15 cellular contexts compared by ENCODE assay signal in the genomic region with DNA sequence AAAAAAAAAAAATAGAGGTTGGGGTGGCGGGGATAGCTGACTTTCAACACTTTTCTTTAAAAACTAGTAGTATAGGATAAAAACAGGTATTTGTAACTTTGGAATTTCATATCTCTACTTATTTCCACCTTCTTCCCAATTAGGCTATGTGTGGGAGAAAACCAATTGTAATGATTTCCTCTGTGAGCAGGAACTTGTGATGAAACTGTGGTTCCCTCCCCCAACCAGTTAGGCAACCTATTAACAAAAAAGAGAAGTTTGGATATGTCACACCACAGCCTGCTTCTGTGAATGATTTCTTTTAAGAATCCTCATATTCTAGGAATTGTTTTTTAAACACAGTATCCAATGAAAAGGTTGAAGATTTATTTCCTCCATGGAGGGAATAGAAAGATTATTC. TPM values are rescaled to one million over a fixed set of nuclear protein-coding genes. Genes with fewer than 3 reads are reported as not detected.
DNase-seq lines count a peak whose midpoint lies in the region; ATAC-seq, FAIRE-seq and TF ChIP-seq lines count a peak whose summit lies in the region.
"Had no signal": no experiment of that assay in that cellular context is flagged by ENCODE, and none has a peak within 500 bp of the region (broad histone marks: within the 10 kb centered on the region; RNA-seq: fewer than 3 reads in every experiment).

No MANE protein-coding gene starts in this region.

- no peak overlapping the region for H3K4me3 ChIP-seq in NB4 (ENCODE audit: low read depth, low read length)
- no peak overlapping the region for H3K4me3 ChIP-seq in K562
- peak overlapping the region; percentile 90 to 92 for H3K4me3 ChIP-seq in neutrophil (ENCODE audit: low read depth in 1 of 2, low read length in 1 of 2)
- H3K4me3 ChIP-seq in ovary: no peak overlapping the region

- H3K4me3 Mint-ChIP-seq in endothelial cell (ENCODE audit: unreplicated experiment): no peak overlapping the region
- H3K4me3 Mint-ChIP-seq: natural killer cell treated with Interleukin-12 subunit alpha and Interleukin-12 subunit beta and Interleukin-15 and Interleukin-18, amount 100 ng/mL, for 72 hours had no signal

- intact Hi-C loops in K562 (cut with micrococcal nuclease): no loop called here
- intact Hi-C loops in ovary (cut with DNase I): loop anchor here in 2 of 4 donors (10.0 kb wide), 2 partner anchors 46 to 54 kb away; no protein-coding TSS in a partner anchor

- H3K36me3 Mint-ChIP-seq in endothelial cell (ENCODE audit: low read depth, unreplicated experiment): peaks cover 4% of the 10 kb centered on the region
- H3K36me3 Mint-ChIP-seq: natural killer cell treated with Interleukin-12 subunit alpha and Interleukin-12 subunit beta and Interleukin-15 and Interleukin-18, amount 100 ng/mL, for 72 hours had no signal

- no peak overlapping the region for H3K27ac ChIP-seq in K562 (ENCODE audit: extremely low read depth, low read depth, low read length)
- H3K27ac ChIP-seq in neutrophil: peak overlapping the region; percentile 97
- H3K27ac ChIP-seq in ovary: no peak overlapping the region
- H3K27ac ChIP-seq: epithelial cell of prostate had no signal

- H3K4me1 Mint-ChIP-seq in endothelial cell (ENCODE audit: unreplicated experiment): peaks cover 3% of the 10 kb centered on the region

- no peak overlapping the region for H2AFZ ChIP-seq in K562 (ENCODE audit: low read depth, low read length)

- POLR2A ChIA-PET in K562 (lab: Yijun Ruan, JAX): no interaction called here

- no peaks in the 10 kb centered on the region for H3K79me2 ChIP-seq in K562 (ENCODE audit: control insufficient read depth, insufficient read depth, low read length)

- H3K9me3 Mint-ChIP-seq in endothelial cell (ENCODE audit: unreplicated experiment): no peaks in the 10 kb centered on the region
- H3K9me3 Mint-ChIP-seq: natural killer cell treated with Interleukin-12 subunit alpha and Interleukin-12 subunit beta and Interleukin-15 and Interleukin-18, amount 100 ng/mL, for 72 hours had no signal

- 100% methylated on average over 1 of the region's 1 CpG for WGBS in K562 (ENCODE audit: insufficient coverage, low coverage, missing lambda C conversion rate)
- 100% methylated on average over 1 of the region's 1 CpG for WGBS in ovary, 3 donors

- H3K9ac ChIP-seq in K562 (ENCODE audit: insufficient read depth in 1 of 2, low read depth in 2 of 2, low read length in 2 of 2): no peak overlapping the region

- H3K4me1 ChIP-seq in K562 (replicated peaks in 1 of 2; ENCODE audit: control insufficient read depth in 2 of 2, insufficient read depth in 2 of 2, low read length in 2 of 2) (no peaks in the 10 kb centered on the region), neutrophil (ENCODE audit: control insufficient read depth in 1 of 2, insufficient read depth in 1 of 2, low read depth in 1 of 2, low read length in 1 of 2) (peaks cover 76 to 95% of the 10 kb centered on the region in 2 experiments), ovary (ENCODE audit: insufficient read depth) (peaks cover 8% of the 10 kb centered on the region)

- CTCF ChIA-PET in K562 (lab: Yijun Ruan, JAX; ENCODE audit: low intra/inter-chr PET ratio): no interaction called here

- FAIRE-seq in K562 (lab: Jason Lieb, UNC): no peak

- ATAC-seq in K562 (no peak), GM18511 (IDR thresholded peaks at IDR 0.05; ENCODE audit: unreplicated experiment) (no peak)
- ATAC-seq: natural killer cell treated with Interleukin-12 subunit alpha and Interleukin-12 subunit beta and Interleukin-15 and Interleukin-18, amount 100 ng/mL, for 72 hours; PC-3 had no signal

- DNase-seq in GDM1 (lab: John Stamatoyannopoulos, UW) (peak; percentile 24), NB4 (ENCODE audit: low read depth) (peak; percentile 89), K562 (ENCODE audit: extremely low read depth in 1 of 4, low spot score in 3 of 4) (no peak), ovary (no peak), endothelial cell (ENCODE audit: low spot score) (no peak)
- DNase-seq: activated CD4-positive, CD25-positive, alpha-beta regulatory T cell treated with anti-CD3 and anti-CD28 coated beads, Interleukin-2, amount 50 U/mL, for 72 hours; cerebellar nuclear complex; GOT3; PC-3; stimulated activated CD4-positive, alpha-beta T cell treated with anti-CD3 and anti-CD28 coated beads, Interleukin-4, amount 100 ng/mL, for 1 hour; SW 1271 had no signal

- TF ChIP-seq EP300 in K562 (IDR thresholded peaks at IDR 0.05; ENCODE audit: low read length) (no peak), ovary (IDR thresholded peaks at IDR 0.05) (no peak)

- in situ Hi-C loops in K562 (cut with MboI): no loop called here

- H3K9me1 ChIP-seq in K562 (ENCODE audit: control insufficient read depth, insufficient read depth, low read length): no peaks in the 10 kb centered on the region

- H3K4me2 ChIP-seq in K562 (ENCODE audit: insufficient read depth, low read length): no peak overlapping the region

- no peaks in the 10 kb centered on the region for H3K9me3 ChIP-seq in K562 (replicated peaks; ENCODE audit: control insufficient read depth, insufficient read depth, low read depth, low read length)
- no peaks in the 10 kb centered on the region for H3K9me3 ChIP-seq in neutrophil
- H3K9me3 ChIP-seq in ovary: no peaks in the 10 kb centered on the region

- H4K20me1 ChIP-seq in K562 (replicated peaks; ENCODE audit: control insufficient read depth, insufficient read depth, low read length): no peaks in the 10 kb centered on the region

- TF ChIP-seq RAD21 in K562 (CRISPR knock-in tag; conservative IDR thresholded peaks at IDR 0.05 in 1 of 2, IDR thresholded peaks at IDR 0.05 in 1 of 2): no peak

- H3K36me3 ChIP-seq in K562 (ENCODE audit: control insufficient read depth, insufficient read depth, low read length) (peaks cover 14% of the 10 kb centered on the region; the same call in 2 of the 3 replicates), neutrophil (peaks cover 53% of the 10 kb centered on the region), ovary (no peaks in the 10 kb centered on the region)

- H3K27me3 Mint-ChIP-seq in endothelial cell (ENCODE audit: unreplicated experiment): peaks cover 2% of the 10 kb centered on the region
- H3K27me3 Mint-ChIP-seq: natural killer cell treated with Interleukin-12 subunit alpha and Interleukin-12 subunit beta and Interleukin-15 and Interleukin-18, amount 100 ng/mL, for 72 hours had no signal

- H3K27ac Mint-ChIP-seq in endothelial cell (ENCODE audit: unreplicated experiment): no peak overlapping the region
- H3K27ac Mint-ChIP-seq: natural killer cell treated with Interleukin-12 subunit alpha and Interleukin-12 subunit beta and Interleukin-15 and Interleukin-18, amount 100 ng/mL, for 72 hours had no signal

- TF ChIP-seq CTCF in NB4 (IDR thresholded peaks at IDR 0.05; ENCODE audit: low read depth, low read length): no peak
- TF ChIP-seq CTCF in K562 (IDR thresholded peaks at IDR 0.05 in 2 of 3, conservative IDR thresholded peaks at IDR 0.05 in 1 of 3; ENCODE audit: insufficient read depth in 2 of 3, low read depth in 1 of 3, low read length in 3 of 3): no peak
- TF ChIP-seq CTCF in neutrophil (IDR thresholded peaks at IDR 0.05): no peak
- TF ChIP-seq CTCF in ovary (IDR thresholded peaks at IDR 0.05): no peak
- TF ChIP-seq CTCF in endothelial cell (IDR thresholded peaks at IDR 0.05; ENCODE audit: unreplicated experiment): no peak

- TF ChIP-seq POLR2A in NB4 (IDR thresholded peaks at IDR 0.05; ENCODE audit: extremely low read depth, insufficient read length) (no peak), K562 (conservative IDR thresholded peaks at IDR 0.05) (no peak), ovary (IDR thresholded peaks at IDR 0.05) (no peak)

- no TSS peak for BruUV-seq in K562 (replicated peaks; lab: Mats Ljungman, UMichigan)

- H3K27me3 ChIP-seq in K562 (ENCODE audit: control insufficient read depth in 2 of 2, insufficient read depth in 2 of 2, low read length in 2 of 2): no peaks in the 10 kb centered on the region
- no peaks in the 10 kb centered on the region for H3K27me3 ChIP-seq in neutrophil
- H3K27me3 ChIP-seq in ovary: no peaks in the 10 kb centered on the region

RNA-seq across cellular contexts. Expression of a gene that starts 1.9 kb away (rescaled TPM):
- not detected in 2 replicates for total RNA-seq in K562 (2011; cell fraction: chromatin; rRNA removed; ENCODE audit: low replicate concordance)
- not detected in 2 replicates for total RNA-seq in K562 (2011; cell fraction: nucleolus; rRNA removed)
- total RNA-seq in K562 (2011; cell fraction: nucleoplasm; rRNA removed): not detected in 2 replicates
- not detected in 2 replicates for total RNA-seq in K562 (2014; rRNA removed)
- total RNA-seq in K562 (2014; rRNA removed; fragmentation: Illumina TruSeq; extraction: Trizol): not detected in 2 replicates
- not detected in 2 replicates for total RNA-seq in K562 (2015; rRNA removed; fragmentation: Illumina TruSeq; extraction: Trizol)
- not detected in 2 replicates for total RNA-seq in K562 (2021)
- polyA plus RNA-seq in K562 (2011; rRNA removed): not detected in 2 replicates
- not detected in 2 replicates for polyA plus RNA-seq in K562 (2011; cell fraction: cytosol; rRNA removed)
- polyA plus RNA-seq in K562 (2011; cell fraction: nucleus; rRNA removed): not detected in 2 replicates
- 0.13 and 0.14 TPM in 2 replicates for polyA plus RNA-seq in K562 (2012)
- not detected in 2 replicates for polyA plus RNA-seq in K562 (2014; fragmentation: Illumina TruSeq; extraction: Trizol)
- polyA plus RNA-seq in K562 (2014; fragmentation: Nextera tagmentation; extraction: Ambion mirVana): under 1 TPM in 1 of 2 experiments, not detected in 1; 0.07 TPM
- not detected in 2 replicates for polyA plus RNA-seq in K562 (2014; rRNA removed)
- not detected in 2 replicates for polyA minus RNA-seq in K562 (2011; rRNA and poly(A)+ RNA removed)
- not detected in 2 replicates for polyA minus RNA-seq in K562 (2011; cell fraction: cytosol; rRNA and poly(A)+ RNA removed)
- polyA minus RNA-seq in K562 (2011; cell fraction: nucleus; rRNA and poly(A)+ RNA removed): not detected in 2 replicates
- 1 to 10 TPM in 3 of 7 donors, under 1 TPM in 4; 0.48 to 4.6 (median 0.92) TPM for total RNA-seq in ovary
- polyA plus RNA-seq in ovary: 10 to 100 TPM in 1 of 2 donors, 1 to 10 TPM in 1; 1.3 to 15.4 TPM
- not detected for total RNA-seq in endothelial cell (ENCODE audit: unreplicated experiment)
- total RNA-seq: natural killer cell treated with Interleukin-12 subunit alpha and Interleukin-12 subunit beta and Interleukin-15 and Interleukin-18, amount 100 ng/mL, for 72 hours had no signal

RNA-seq across cellular contexts. Expression of a gene that starts 13.3 kb away (rescaled TPM):
- total RNA-seq in K562 (2011; cell fraction: chromatin; rRNA removed; ENCODE audit: low replicate concordance): not detected in 2 replicates
- total RNA-seq in K562 (2011; cell fraction: nucleolus; rRNA removed): not detected in 2 replicates
- 0.15 TPM in 1 of 2 replicates, not detected in the other for total RNA-seq in K562 (2011; cell fraction: nucleoplasm; rRNA removed)
- total RNA-seq in K562 (2014; rRNA removed) (not detected in 2 replicates), K562 (2014; rRNA removed; fragmentation: Illumina TruSeq; extraction: Trizol) (not detected in 2 replicates), K562 (2015; rRNA removed; fragmentation: Illumina TruSeq; extraction: Trizol) (not detected in 2 replicates), K562 (2021) (not detected in 2 replicates), ovary (under 1 TPM in 3 of 7 donors, not detected in 4; 0.13 to 0.47 (median 0.15) TPM), endothelial cell (ENCODE audit: unreplicated experiment) (not detected)
- polyA plus RNA-seq in K562 (2011; rRNA removed) (0.03 and 0.04 TPM in 2 replicates), K562 (2014; fragmentation: Illumina TruSeq; extraction: Trizol) (not detected in 2 replicates), K562 (2014; fragmentation: Nextera tagmentation; extraction: Ambion mirVana) (not detected), K562 (2014; rRNA removed) (not detected in 2 replicates), ovary (under 1 TPM; 0.04 to 0.27 TPM)
- polyA plus RNA-seq in K562 (2011; cell fraction: cytosol; rRNA removed): not detected in 2 replicates
- polyA plus RNA-seq in K562 (2011; cell fraction: nucleus; rRNA removed): 0.08 and 0.11 TPM in 2 replicates
- not detected in 2 replicates for polyA plus RNA-seq in K562 (2012)
- not detected in 2 replicates for polyA minus RNA-seq in K562 (2011; rRNA and poly(A)+ RNA removed)
- not detected in 2 replicates for polyA minus RNA-seq in K562 (2011; cell fraction: cytosol; rRNA and poly(A)+ RNA removed)
- not detected in 2 replicates for polyA minus RNA-seq in K562 (2011; cell fraction: nucleus; rRNA and poly(A)+ RNA removed)
- total RNA-seq: PC-3 had no signal

RNA-seq across cellular contexts. Expression of a gene that starts 51.1 kb away (rescaled TPM):
- total RNA-seq in K562 (2011; cell fraction: chromatin; rRNA removed; ENCODE audit: low replicate concordance): 42.0 and 73.0 TPM in 2 replicates
- 27.7 and 29.2 TPM in 2 replicates for total RNA-seq in K562 (2011; cell fraction: nucleolus; rRNA removed)
- total RNA-seq in K562 (2011; cell fraction: nucleoplasm; rRNA removed): 44.9 and 62.3 TPM in 2 replicates
- total RNA-seq in K562 (2014; rRNA removed): 69.1 and 74.8 TPM in 2 replicates
- 81.2 and 105 TPM in 2 replicates for total RNA-seq in K562 (2014; rRNA removed; fragmentation: Illumina TruSeq; extraction: Trizol)
- 80.9 and 82.2 TPM in 2 replicates for total RNA-seq in K562 (2015; rRNA removed; fragmentation: Illumina TruSeq; extraction: Trizol)
- 65.8 and 66.1 TPM in 2 replicates for total RNA-seq in K562 (2021)
- polyA plus RNA-seq in K562 (2011; rRNA removed): 85.0 and 107 TPM in 2 replicates
- polyA plus RNA-seq in K562 (2011; cell fraction: cytosol; rRNA removed): 27.8 and 39.5 TPM in 2 replicates
- polyA plus RNA-seq in K562 (2011; cell fraction: nucleus; rRNA removed): 9.7 and 27.7 TPM in 2 replicates
- polyA plus RNA-seq in K562 (2012): 58.8 and 97.2 TPM in 2 replicates
- 67.6 and 79.1 TPM in 2 replicates for polyA plus RNA-seq in K562 (2014; fragmentation: Illumina TruSeq; extraction: Trizol)
- polyA plus RNA-seq in K562 (2014; fragmentation: Nextera tagmentation; extraction: Ambion mirVana): 10 to 100 TPM; 12.2 to 16.3 TPM
- 70.8 and 86.0 TPM in 2 replicates for polyA plus RNA-seq in K562 (2014; rRNA removed)
- 39.8 and 63.4 TPM in 2 replicates for polyA minus RNA-seq in K562 (2011; rRNA and poly(A)+ RNA removed)
- polyA minus RNA-seq in K562 (2011; cell fraction: cytosol; rRNA and poly(A)+ RNA removed): 24.4 and 27.4 TPM in 2 replicates
- 16.8 and 24.0 TPM in 2 replicates for polyA minus RNA-seq in K562 (2011; cell fraction: nucleus; rRNA and poly(A)+ RNA removed)
- 100 to 1,000 TPM in 2 of 7 donors, 10 to 100 TPM in 5; 69.3 to 160 (median 87.0) TPM for total RNA-seq in ovary
- 100 to 1,000 TPM in 1 of 2 donors, 10 to 100 TPM in 1; 62.9 to 222 TPM for polyA plus RNA-seq in ovary
- 221 TPM for total RNA-seq in endothelial cell (ENCODE audit: unreplicated experiment)

Comparison
In these comparisons a context has a peak if more than half of its experiments do, and no peak if none do; other contexts are left out.
1. DNase-seq: peak in GDM1 (single experiment) and NB4 (single experiment); none in K562 (0 of 4), ovary (0 of 5) and endothelial cell (single experiment).
2. H3K4me3 ChIP-seq: peak in neutrophil (2 of 2); none in NB4 (single experiment), K562 (single experiment) and ovary (single experiment).